Comparison of ENCODE assay signal across 8 cellular contexts in the genomic region with DNA sequence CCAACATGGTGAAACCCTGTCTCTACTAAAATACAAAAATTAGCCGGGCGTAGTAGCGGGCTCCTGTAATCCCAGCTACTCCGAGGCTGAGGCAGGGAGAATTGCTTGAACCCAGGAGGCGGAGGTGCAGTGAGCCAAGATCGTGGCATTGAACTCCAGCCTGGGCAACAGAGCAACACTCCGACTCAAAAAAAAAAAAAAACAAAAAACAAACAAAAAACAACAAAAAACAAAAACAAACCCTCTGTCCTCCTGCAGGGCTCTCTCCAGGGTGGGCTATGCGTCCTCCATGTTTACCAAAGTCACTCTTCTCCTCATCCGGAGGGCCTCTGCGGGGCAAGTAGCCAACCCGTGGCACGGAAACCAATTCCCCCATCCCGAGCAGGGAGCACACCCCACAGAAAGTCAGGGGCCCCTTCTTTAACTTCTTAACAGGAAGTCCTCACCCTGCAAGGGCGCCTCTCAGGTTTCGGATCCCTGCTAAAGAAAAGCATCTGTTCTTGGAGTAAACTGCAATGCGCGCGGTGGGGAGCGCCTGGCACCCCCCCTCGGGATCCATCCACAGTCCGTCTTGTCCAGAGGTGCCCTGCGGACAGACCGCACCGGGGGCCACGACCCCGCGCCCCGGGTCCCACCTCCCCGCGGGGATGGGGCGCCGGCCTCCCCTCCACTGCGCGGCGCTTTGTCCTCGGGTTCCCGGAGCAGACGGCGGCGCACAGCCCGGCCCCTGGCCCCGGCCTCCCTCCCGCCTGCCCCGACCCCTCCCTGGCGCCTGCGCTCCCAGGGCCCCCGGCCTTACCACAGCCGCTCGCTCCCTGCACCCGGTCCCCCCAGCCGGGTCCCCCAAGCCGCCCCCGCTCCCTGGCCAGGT. TPM values are rescaled to one million over a fixed set of nuclear protein-coding genes. Genes with fewer than 3 reads are reported as not detected.
A peak's percentile ranks its signal among the peaks of the same experiment; 100 is the strongest.
DNase-seq lines count a peak whose midpoint lies in the region; ATAC-seq and TF ChIP-seq lines count a peak whose summit lies in the region.

No MANE protein-coding gene starts in this region.

- H3K27me3 Mint-ChIP-seq in activated T-helper 17 cell treated with anti-CD3 and anti-CD28 coated beads, Interleukin-2, amount 50 U/mL, for 72 hours, result no peaks in the 10 kb centered on the region

- peaks cover 54% of the 10 kb centered on the region for H3K36me3 Mint-ChIP-seq in activated T-helper 17 cell treated with anti-CD3 and anti-CD28 coated beads, Interleukin-2, amount 50 U/mL, for 72 hours (ENCODE audit: low read depth)

- peaks cover 37 to 53% (median 49%) of the 10 kb centered on the region in 11 experiments; a peak in 21 of 22 replicates for H4K20me1 ChIP-seq in BLaER1 treated with 17β-estradiol and CSF1 and Interleukin-3, amounts not matched to agents 10 nM and 100 nM
- H4K20me1 ChIP-seq in neural cell (ENCODE audit: insufficient read depth), result no peaks in the 10 kb centered on the region

- H3F3A ChIP-seq in neural cell (ENCODE audit: insufficient read depth, low read length, poor library complexity, severe bottlenecking), result no peaks in the 10 kb centered on the region

- H3K4me3 ChIP-seq in BLaER1 treated with 17β-estradiol and CSF1 and Interleukin-3, amounts not matched to agents 10 nM and 100 nM, result peak overlapping the region; percentile 71 to 92 (median 83)
- peak overlapping the region; percentile 74 for H3K4me3 ChIP-seq in fibroblast of pulmonary artery (replicated peaks; ENCODE audit: low read depth, low read length)
- H3K4me3 ChIP-seq in neural cell (ENCODE audit: low read length), result peak overlapping the region; percentile 88

- H3K4me3 Mint-ChIP-seq in activated T-helper 17 cell treated with anti-CD3 and anti-CD28 coated beads, Interleukin-2, amount 50 U/mL, for 72 hours, result peak overlapping the region; percentile 95

- H3K4me2 ChIP-seq in BLaER1 treated with 17β-estradiol and CSF1 and Interleukin-3, amounts not matched to agents 10 nM and 100 nM, result peak overlapping the region; percentile 90 to 100 (median 98)
- H3K4me2 ChIP-seq in neural cell (ENCODE audit: low read length), result peak overlapping the region; percentile 34

- TF ChIP-seq CTCF in fibroblast of pulmonary artery (IDR thresholded peaks at IDR 0.05; ENCODE audit: low read length, missing control alignments) (no peak), neural cell (IDR thresholded peaks at IDR 0.05; ENCODE audit: poor library complexity, severe bottlenecking) (peak; percentile 14)

- peak; percentile 8 for TF ChIP-seq RAD21 in neural cell (conservative IDR thresholded peaks at IDR 0.05)

- peaks cover 35% of the 10 kb centered on the region for H3K79me2 ChIP-seq in neural cell (replicated peaks; ENCODE audit: insufficient read depth, low read length)

- no peaks in the 10 kb centered on the region for H3K9me3 ChIP-seq in BLaER1 treated with 17β-estradiol and CSF1 and Interleukin-3, amounts not matched to agents 10 nM and 100 nM (replicated peaks in 1 of 11)
- no peaks in the 10 kb centered on the region for H3K9me3 ChIP-seq in neural cell (ENCODE audit: low read length)

- no peak overlapping the region for H2AFZ ChIP-seq in neural cell (ENCODE audit: low read depth, low read length)

- H3K9me2 ChIP-seq in neural cell (ENCODE audit: insufficient read depth, low read length), result no peaks in the 10 kb centered on the region

- peak overlapping the region; percentile 63 to 94 (median 89) for H3K27ac ChIP-seq in BLaER1 treated with 17β-estradiol and CSF1 and Interleukin-3, amounts not matched to agents 10 nM and 100 nM
- H3K27ac ChIP-seq in neural cell (ENCODE audit: low read length), result peak overlapping the region; percentile 52

- peak overlapping the region; percentile 94 for H3K27ac Mint-ChIP-seq in activated T-helper 17 cell treated with anti-CD3 and anti-CD28 coated beads, Interleukin-2, amount 50 U/mL, for 72 hours

- peaks cover 74 to 80% (median 78%) of the 10 kb centered on the region in 10 experiments for H3K4me1 ChIP-seq in BLaER1 treated with 17β-estradiol and CSF1 and Interleukin-3, amounts not matched to agents 10 nM and 100 nM

- ATAC-seq in GM21423 (IDR thresholded peaks at IDR 0.05; ENCODE audit: unreplicated experiment) (peak; percentile 23), HG02840 (IDR thresholded peaks at IDR 0.05; ENCODE audit: low FRiP score, unreplicated experiment) (no peak)
- peak; percentile 22 for ATAC-seq in activated T-helper 17 cell treated with anti-CD3 and anti-CD28 coated beads, Interleukin-2, amount 50 U/mL, for 72 hours (replicated peaks)

- TF ChIP-seq EP300 in neural cell (conservative IDR thresholded peaks at IDR 0.05; ENCODE audit: poor library complexity, severe bottlenecking), result no peak

- peak; percentile 32 for DNase-seq in NCI-H2171 (lab: John Stamatoyannopoulos, UW)
- peak; percentile 29 for DNase-seq in fibroblast of pulmonary artery (ENCODE audit: low read depth)
- no peak for DNase-seq in AG08396 (ENCODE audit: low spot score)

- peaks cover 0 to 5% (median 0%) of the 10 kb centered on the region in 11 experiments; a peak in 3 of 22 replicates for H3K36me3 ChIP-seq in BLaER1 treated with 17β-estradiol and CSF1 and Interleukin-3, amounts not matched to agents 10 nM and 100 nM
- no peaks in the 10 kb centered on the region for H3K36me3 ChIP-seq in neural cell (ENCODE audit: insufficient read depth, low read length)

- no peaks in the 10 kb centered on the region for H3K27me3 ChIP-seq in BLaER1 treated with 17β-estradiol and CSF1 and Interleukin-3, amounts not matched to agents 10 nM and 100 nM
- H3K27me3 ChIP-seq in neural cell (ENCODE audit: insufficient read depth, low read depth, low read length), result no peaks in the 10 kb centered on the region

- peak overlapping the region; percentile 85 to 95 (median 93) for H3K9ac ChIP-seq in BLaER1 treated with 17β-estradiol and CSF1 and Interleukin-3, amounts not matched to agents 10 nM and 100 nM
- H3K9ac ChIP-seq in neural cell (ENCODE audit: low read length), result peak overlapping the region; percentile 85

- H3K9me3 Mint-ChIP-seq in activated T-helper 17 cell treated with anti-CD3 and anti-CD28 coated beads, Interleukin-2, amount 50 U/mL, for 72 hours, result no peaks in the 10 kb centered on the region

- peaks cover 14% of the 10 kb centered on the region for H3K4me1 Mint-ChIP-seq in activated T-helper 17 cell treated with anti-CD3 and anti-CD28 coated beads, Interleukin-2, amount 50 U/mL, for 72 hours

TF ChIP-seq in neural cell, 6 proteins besides CTCF, POLR2A, EP300 and RAD21:
- TF ChIP-seq EZH2 (IDR thresholded peaks at IDR 0.05; ENCODE audit: borderline replicate concordance, insufficient read depth, low read length, poor library complexity, severe bottlenecking), result no peak
- TF ChIP-seq, protein P1, sequence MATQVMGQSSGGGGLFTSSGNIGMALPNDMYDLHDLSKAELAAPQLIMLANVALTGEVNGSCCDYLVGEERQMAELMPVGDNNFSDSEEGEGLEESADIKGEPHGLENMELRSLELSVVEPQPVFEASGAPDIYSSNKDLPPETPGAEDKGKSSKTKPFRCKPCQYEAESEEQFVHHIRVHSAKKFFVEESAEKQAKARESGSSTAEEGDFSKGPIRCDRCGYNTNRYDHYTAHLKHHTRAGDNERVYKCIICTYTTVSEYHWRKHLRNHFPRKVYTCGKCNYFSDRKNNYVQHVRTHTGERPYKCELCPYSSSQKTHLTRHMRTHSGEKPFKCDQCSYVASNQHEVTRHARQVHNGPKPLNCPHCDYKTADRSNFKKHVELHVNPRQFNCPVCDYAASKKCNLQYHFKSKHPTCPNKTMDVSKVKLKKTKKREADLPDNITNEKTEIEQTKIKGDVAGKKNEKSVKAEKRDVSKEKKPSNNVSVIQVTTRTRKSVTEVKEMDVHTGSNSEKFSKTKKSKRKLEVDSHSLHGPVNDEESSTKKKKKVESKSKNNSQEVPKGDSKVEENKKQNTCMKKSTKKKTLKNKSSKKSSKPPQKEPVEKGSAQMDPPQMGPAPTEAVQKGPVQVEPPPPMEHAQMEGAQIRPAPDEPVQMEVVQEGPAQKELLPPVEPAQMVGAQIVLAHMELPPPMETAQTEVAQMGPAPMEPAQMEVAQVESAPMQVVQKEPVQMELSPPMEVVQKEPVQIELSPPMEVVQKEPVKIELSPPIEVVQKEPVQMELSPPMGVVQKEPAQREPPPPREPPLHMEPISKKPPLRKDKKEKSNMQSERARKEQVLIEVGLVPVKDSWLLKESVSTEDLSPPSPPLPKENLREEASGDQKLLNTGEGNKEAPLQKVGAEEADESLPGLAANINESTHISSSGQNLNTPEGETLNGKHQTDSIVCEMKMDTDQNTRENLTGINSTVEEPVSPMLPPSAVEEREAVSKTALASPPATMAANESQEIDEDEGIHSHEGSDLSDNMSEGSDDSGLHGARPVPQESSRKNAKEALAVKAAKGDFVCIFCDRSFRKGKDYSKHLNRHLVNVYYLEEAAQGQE (IDR thresholded peaks at IDR 0.05; ENCODE audit: borderline replicate concordance), result no peak
- TF ChIP-seq TAF1 (IDR thresholded peaks at IDR 0.05; ENCODE audit: low read depth), result no peak
- TF ChIP-seq POLR2AphosphoS5 (IDR thresholded peaks at IDR 0.05), result no peak
- TF ChIP-seq MXI1 (conservative IDR thresholded peaks at IDR 0.05; ENCODE audit: poor library complexity, severe bottlenecking), result peak; percentile 36
- no peak for TF ChIP-seq SMC3 (conservative IDR thresholded peaks at IDR 0.05; ENCODE audit: poor library complexity)

RNA-seq across cellular contexts. Expression of a gene that starts 0.7 kb away (rescaled TPM):
- 100 to 1,000 TPM in 1 of 2 donors, 10 to 100 TPM in 1; 90.7 to 124 TPM for total RNA-seq in activated T-helper 17 cell treated with anti-CD3 and anti-CD28 coated beads, Interleukin-2, amount 50 U/mL, for 72 hours
- 57.4 and 66.2 TPM in 2 replicates for polyA plus RNA-seq in neural cell
- 88.8 and 96.7 TPM in 2 replicates for polyA minus RNA-seq in neural cell

RNA-seq across cellular contexts. Expression of a gene that starts 25.1 kb away (rescaled TPM):
- total RNA-seq in activated T-helper 17 cell treated with anti-CD3 and anti-CD28 coated beads, Interleukin-2, amount 50 U/mL, for 72 hours, result 100 to 1,000 TPM in 1 of 2 donors, 10 to 100 TPM in 1; 52.4 to 108 TPM
- 9.3 and 10.4 TPM in 2 replicates for polyA plus RNA-seq in neural cell
- polyA minus RNA-seq in neural cell, result 8.2 and 10.5 TPM in 2 replicates
